10 cellular contexts compared by ENCODE assay signal in the genomic region with DNA sequence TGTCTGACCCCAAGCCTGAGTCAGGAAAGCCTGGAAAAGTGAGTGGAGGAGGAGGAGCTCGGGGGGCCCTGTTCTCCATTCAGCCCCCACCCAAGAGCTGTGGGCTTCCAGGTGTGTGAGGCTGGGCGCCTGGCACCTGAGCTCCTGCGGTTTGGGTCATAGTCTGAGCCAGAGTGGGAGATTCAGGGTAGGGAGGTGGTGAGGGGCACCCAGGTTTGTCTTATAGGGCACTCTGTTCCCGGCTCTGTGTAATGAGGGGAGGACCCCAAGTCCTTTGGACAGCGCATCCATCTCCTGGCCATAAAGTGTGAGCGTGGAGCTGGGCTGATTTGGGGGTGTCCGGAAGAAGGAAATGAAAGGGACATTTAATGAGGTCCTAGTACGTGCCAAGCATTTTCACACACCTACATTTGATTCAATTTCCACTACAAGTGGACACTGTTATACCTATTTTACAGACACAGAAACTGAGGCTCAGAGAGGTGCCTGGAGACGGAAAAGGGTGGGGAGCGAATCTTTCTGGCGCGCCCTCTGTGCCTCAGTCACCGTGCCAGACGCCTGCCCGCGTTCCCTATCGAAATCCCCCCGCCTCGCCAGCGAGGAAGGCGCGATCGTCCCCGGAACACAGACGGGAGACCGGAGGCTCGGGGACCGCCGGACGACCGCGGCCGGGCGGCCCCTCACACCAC. TPM values are rescaled to one million over a fixed set of nuclear protein-coding genes. Genes with fewer than 3 reads are reported as not detected.
DNase-seq lines count a peak whose midpoint lies in the region; ATAC-seq, FAIRE-seq and TF ChIP-seq lines count a peak whose summit lies in the region.
"Had no signal": no experiment of that assay in that cellular context is flagged by ENCODE, and none has a peak within 500 bp of the region (broad histone marks: within the 10 kb centered on the region; RNA-seq: fewer than 3 reads in every experiment).

No MANE protein-coding gene starts in this region.

- no peaks in the 10 kb centered on the region for H3K36me3 ChIP-seq in K562 (ENCODE audit: control insufficient read depth, insufficient read depth, low read length)
- no peaks in the 10 kb centered on the region for H3K36me3 ChIP-seq in tibial artery

- H3K9ac ChIP-seq in K562 (ENCODE audit: insufficient read depth in 1 of 2, low read depth in 2 of 2, low read length in 2 of 2): peak overlapping the region; percentile 46 to 92; a peak in 3 of 4 replicates

- POLR2A ChIA-PET in K562 (lab: Yijun Ruan, JAX): interaction anchor here (0.6 to 2.0 kb wide), 7 partner anchors 9 to 1097 kb away, joined by 3 to 7 read pairs (median 3); no protein-coding TSS in a partner anchor

- no peaks in the 10 kb centered on the region for H3K9me3 Mint-ChIP-seq in activated T-cell treated with anti-CD3 and anti-CD28 coated beads, Interleukin-2, amount 50 U/mL, for 72 hours
- H3K9me3 Mint-ChIP-seq in memory B cell: no peaks in the 10 kb centered on the region

- no peaks in the 10 kb centered on the region for H3K79me2 ChIP-seq in K562 (ENCODE audit: control insufficient read depth, insufficient read depth, low read length)

- intact Hi-C loops in K562 (cut with micrococcal nuclease): loop anchor here (5.0 kb wide), 1 partner anchor 75 kb away; no protein-coding TSS in a partner anchor
- intact Hi-C loops in tibial artery (cut with DNase I; ENCODE audit: low total_unique reads): loop anchor here (10.0 kb wide), 1 partner anchor 48 kb away; a partner anchor contains a TSS

- H2AFZ ChIP-seq in K562 (ENCODE audit: low read depth, low read length): peak overlapping the region; percentile 63

- peak overlapping the region; percentile 39; the same call in 1 of the 3 replicates for H3K27ac ChIP-seq in K562 (ENCODE audit: extremely low read depth, low read depth, low read length)
- peak overlapping the region; percentile 80 to 89 for H3K27ac ChIP-seq in tibial artery
- H3K27ac ChIP-seq: epithelial cell of prostate had no signal

- ATAC-seq in activated T-cell treated with anti-CD3 and anti-CD28 coated beads, Interleukin-2, amount 50 U/mL, for 72 hours (replicated peaks in 1 of 2): no peak
- ATAC-seq in K562 (no peak), memory B cell (ENCODE audit: low read depth) (no peak)

- 36% methylated on average over 16 of the region's 34 CpGs for WGBS in K562 (ENCODE audit: insufficient coverage, low coverage, missing lambda C conversion rate)

- H3K36me3 Mint-ChIP-seq in activated T-cell treated with anti-CD3 and anti-CD28 coated beads, Interleukin-2, amount 50 U/mL, for 72 hours (ENCODE audit: insufficient read depth in 2 of 2): no peaks in the 10 kb centered on the region
- H3K36me3 Mint-ChIP-seq in memory B cell: no peaks in the 10 kb centered on the region

- H3K27ac Mint-ChIP-seq in activated T-cell treated with anti-CD3 and anti-CD28 coated beads, Interleukin-2, amount 50 U/mL, for 72 hours: peak overlapping the region; percentile 58
- peak overlapping the region; percentile 60 for H3K27ac Mint-ChIP-seq in memory B cell

- no peak for FAIRE-seq in K562 (lab: Jason Lieb, UNC)

- H3K4me1 Mint-ChIP-seq in activated T-cell treated with anti-CD3 and anti-CD28 coated beads, Interleukin-2, amount 50 U/mL, for 72 hours (ENCODE audit: low read depth): peaks cover 11% of the 10 kb centered on the region
- peaks cover 9% of the 10 kb centered on the region for H3K4me1 Mint-ChIP-seq in memory B cell

- H3K9me3 ChIP-seq in K562 (replicated peaks; ENCODE audit: control insufficient read depth, insufficient read depth, low read depth, low read length) (no peaks in the 10 kb centered on the region), tibial artery (no peaks in the 10 kb centered on the region)

- TF ChIP-seq RAD21 in K562 (CRISPR knock-in tag; conservative IDR thresholded peaks at IDR 0.05 in 1 of 2, IDR thresholded peaks at IDR 0.05 in 1 of 2): no peak

- H3K27me3 ChIP-seq in K562 (ENCODE audit: control insufficient read depth in 2 of 2, insufficient read depth in 2 of 2, low read length in 2 of 2): no peaks in the 10 kb centered on the region
- no peaks in the 10 kb centered on the region for H3K27me3 ChIP-seq in tibial artery

- no peak for TF ChIP-seq CTCF in K562 (IDR thresholded peaks at IDR 0.05 in 2 of 3, conservative IDR thresholded peaks at IDR 0.05 in 1 of 3; ENCODE audit: insufficient read depth in 2 of 3, low read depth in 1 of 3, low read length in 3 of 3)
- no peak for TF ChIP-seq CTCF in tibial artery (IDR thresholded peaks at IDR 0.05)

- no TSS peak for BruUV-seq in K562 (replicated peaks; lab: Mats Ljungman, UMichigan)

- no peak for TF ChIP-seq EP300 in K562 (IDR thresholded peaks at IDR 0.05; ENCODE audit: low read length)

- H3K9me1 ChIP-seq in K562 (ENCODE audit: control insufficient read depth, insufficient read depth, low read length): no peaks in the 10 kb centered on the region

- no peak for DNase-seq in activated T-cell treated with anti-CD3 and anti-CD28 coated beads, Interleukin-2, amount 50 U/mL, for 72 hours
- no peak for DNase-seq in activated T-cell treated with anti-CD3 and anti-CD28 coated beads, Interleukin-2, amount 50 U/mL, for 1 hour
- peak in 1 of 4 experiments; percentile 33 for DNase-seq in K562 (ENCODE audit: extremely low read depth in 1 of 4, low spot score in 3 of 4)
- no peak for DNase-seq in memory B cell (ENCODE audit: low spot score in 2 of 2)
- DNase-seq in tibial artery: no peak
- DNase-seq in cerebellar nuclear complex (lab: John Stamatoyannopoulos, UW): no peak
- DNase-seq in NCI-H345 treated with DMSO at 0.1 percent for 48 hours (lab: John Stamatoyannopoulos, UW; ENCODE audit: unreplicated experiment): no peak
- DNase-seq in LoVo (ENCODE audit: low spot score): no peak
- DNase-seq: KG1 had no signal

- in situ Hi-C loops in K562 (cut with MboI): no loop called here

- CTCF ChIA-PET in K562 (lab: Yijun Ruan, JAX; ENCODE audit: low intra/inter-chr PET ratio): interaction anchor here (0.6 kb wide), 1 partner anchor 31 kb away, joined by 4 read pairs; no protein-coding TSS in a partner anchor

- peaks cover 39% of the 10 kb centered on the region for H3K27me3 Mint-ChIP-seq in activated T-cell treated with anti-CD3 and anti-CD28 coated beads, Interleukin-2, amount 50 U/mL, for 72 hours (ENCODE audit: low read depth)
- peaks cover 44% of the 10 kb centered on the region for H3K27me3 Mint-ChIP-seq in memory B cell

- H3K4me3 Mint-ChIP-seq in activated T-cell treated with anti-CD3 and anti-CD28 coated beads, Interleukin-2, amount 50 U/mL, for 72 hours: peak overlapping the region; percentile 81 to 87
- H3K4me3 Mint-ChIP-seq in memory B cell: peak overlapping the region; percentile 83

- TF ChIP-seq POLR2A in K562 (conservative IDR thresholded peaks at IDR 0.05): no peak

- peak overlapping the region; percentile 46 for H3K4me2 ChIP-seq in K562 (ENCODE audit: insufficient read depth, low read length)

- H3K4me3 ChIP-seq in K562: peak overlapping the region; percentile 53
- H3K4me3 ChIP-seq in tibial artery: peak overlapping the region; percentile 58 to 80

- H3K4me1 ChIP-seq in K562 (replicated peaks in 1 of 2; ENCODE audit: control insufficient read depth in 2 of 2, insufficient read depth in 2 of 2, low read length in 2 of 2) (peaks cover 9 to 41% of the 10 kb centered on the region in 2 experiments; a peak in 4 of 5 replicates), tibial artery (peaks cover 0 to 61% (median 45%) of the 10 kb centered on the region in 4 donors)

- no peaks in the 10 kb centered on the region for H4K20me1 ChIP-seq in K562 (replicated peaks; ENCODE audit: control insufficient read depth, insufficient read depth, low read length)

RNA-seq across cellular contexts. Expression of a gene that starts 1.2 kb away (rescaled TPM):
- total RNA-seq in activated T-cell treated with anti-CD3 and anti-CD28 coated beads, Interleukin-2, amount 50 U/mL, for 72 hours: 1 to 10 TPM; 6.3 to 6.4 TPM
- total RNA-seq in K562 (2011; cell fraction: chromatin; rRNA removed; ENCODE audit: low replicate concordance): 1.3 and 3.0 TPM in 2 replicates
- 3.0 and 3.3 TPM in 2 replicates for total RNA-seq in K562 (2011; cell fraction: nucleolus; rRNA removed)
- total RNA-seq in K562 (2011; cell fraction: nucleoplasm; rRNA removed): 2.9 and 4.0 TPM in 2 replicates
- 1.0 and 1.1 TPM in 2 replicates for total RNA-seq in K562 (2014; rRNA removed)
- total RNA-seq in K562 (2014; rRNA removed; fragmentation: Illumina TruSeq; extraction: Trizol): 0.51 and 0.54 TPM in 2 replicates
- total RNA-seq in K562 (2015; rRNA removed; fragmentation: Illumina TruSeq; extraction: Trizol): 0.65 and 0.72 TPM in 2 replicates
- total RNA-seq in K562 (2021): 3.0 and 3.1 TPM in 2 replicates
- polyA plus RNA-seq in K562 (2011; rRNA removed): 1.8 and 3.3 TPM in 2 replicates
- 2.5 and 2.8 TPM in 2 replicates for polyA plus RNA-seq in K562 (2011; cell fraction: cytosol; rRNA removed)
- 2.1 and 2.8 TPM in 2 replicates for polyA plus RNA-seq in K562 (2011; cell fraction: nucleus; rRNA removed)
- 1.7 and 3.2 TPM in 2 replicates for polyA plus RNA-seq in K562 (2012)
- polyA plus RNA-seq in K562 (2014; fragmentation: Illumina TruSeq; extraction: Trizol): 2.3 and 2.6 TPM in 2 replicates
- polyA plus RNA-seq in K562 (2014; fragmentation: Nextera tagmentation; extraction: Ambion mirVana): under 1 TPM; 0.01 to 0.10 TPM
- 1.5 and 1.7 TPM in 2 replicates for polyA plus RNA-seq in K562 (2014; rRNA removed)
- polyA minus RNA-seq in K562 (2011; rRNA and poly(A)+ RNA removed): 1.9 and 2.7 TPM in 2 replicates
- 2.6 and 4.7 TPM in 2 replicates for polyA minus RNA-seq in K562 (2011; cell fraction: cytosol; rRNA and poly(A)+ RNA removed)
- 0.94 and 1.00 TPM in 2 replicates for polyA minus RNA-seq in K562 (2011; cell fraction: nucleus; rRNA and poly(A)+ RNA removed)

RNA-seq across cellular contexts. Expression of a gene that starts 29.4 kb away (rescaled TPM):
- 100 to 1,000 TPM; 116 to 124 TPM for total RNA-seq in activated T-cell treated with anti-CD3 and anti-CD28 coated beads, Interleukin-2, amount 50 U/mL, for 72 hours
- 20.8 and 48.0 TPM in 2 replicates for total RNA-seq in K562 (2011; cell fraction: chromatin; rRNA removed; ENCODE audit: low replicate concordance)
- total RNA-seq in K562 (2011; cell fraction: nucleolus; rRNA removed): 32.9 and 39.0 TPM in 2 replicates
- 29.8 and 36.5 TPM in 2 replicates for total RNA-seq in K562 (2011; cell fraction: nucleoplasm; rRNA removed)
- total RNA-seq in K562 (2014; rRNA removed) (14.6 and 18.4 TPM in 2 replicates), K562 (2014; rRNA removed; fragmentation: Illumina TruSeq; extraction: Trizol) (7.4 and 8.0 TPM in 2 replicates), K562 (2015; rRNA removed; fragmentation: Illumina TruSeq; extraction: Trizol) (10.7 and 11.2 TPM in 2 replicates), K562 (2021) (29.4 and 31.6 TPM in 2 replicates)
- polyA plus RNA-seq in K562 (2011; rRNA removed) (3.3 TPM in 2 replicates), K562 (2014; fragmentation: Illumina TruSeq; extraction: Trizol) (7.2 and 10.0 TPM in 2 replicates), K562 (2014; fragmentation: Nextera tagmentation; extraction: Ambion mirVana) (1 to 10 TPM in 1 of 2 experiments, under 1 TPM in 1; 0.75 to 1.2 TPM), K562 (2014; rRNA removed) (8.0 and 9.0 TPM in 2 replicates)
- 2.4 and 7.2 TPM in 2 replicates for polyA plus RNA-seq in K562 (2011; cell fraction: cytosol; rRNA removed)
- polyA plus RNA-seq in K562 (2011; cell fraction: nucleus; rRNA removed): 12.5 and 31.3 TPM in 2 replicates
- polyA plus RNA-seq in K562 (2012): 6.6 and 8.2 TPM in 2 replicates
- polyA minus RNA-seq in K562 (2011; rRNA and poly(A)+ RNA removed): 6.9 and 8.8 TPM in 2 replicates
- 12.9 and 18.3 TPM in 2 replicates for polyA minus RNA-seq in K562 (2011; cell fraction: cytosol; rRNA and poly(A)+ RNA removed)
- 24.7 and 27.6 TPM in 2 replicates for polyA minus RNA-seq in K562 (2011; cell fraction: nucleus; rRNA and poly(A)+ RNA removed)

RNA-seq across cellular contexts. Expression of a gene that starts 48.7 kb away (rescaled TPM):
- total RNA-seq in activated T-cell treated with anti-CD3 and anti-CD28 coated beads, Interleukin-2, amount 50 U/mL, for 72 hours: 10 to 100 TPM; 10.6 to 16.6 TPM
- 3.5 and 3.8 TPM in 2 replicates for total RNA-seq in K562 (2011; cell fraction: chromatin; rRNA removed; ENCODE audit: low replicate concordance)
- total RNA-seq in K562 (2011; cell fraction: nucleolus; rRNA removed): 4.2 and 5.8 TPM in 2 replicates
- 4.4 and 4.5 TPM in 2 replicates for total RNA-seq in K562 (2011; cell fraction: nucleoplasm; rRNA removed)
- 5.2 and 7.5 TPM in 2 replicates for total RNA-seq in K562 (2014; rRNA removed)
- total RNA-seq in K562 (2014; rRNA removed; fragmentation: Illumina TruSeq; extraction: Trizol): 4.2 and 4.7 TPM in 2 replicates
- total RNA-seq in K562 (2015; rRNA removed; fragmentation: Illumina TruSeq; extraction: Trizol): 4.7 and 5.6 TPM in 2 replicates
- 5.9 and 6.1 TPM in 2 replicates for total RNA-seq in K562 (2021)
- polyA plus RNA-seq in K562 (2011; rRNA removed): 6.9 and 8.9 TPM in 2 replicates
- polyA plus RNA-seq in K562 (2011; cell fraction: cytosol; rRNA removed): 10.5 and 12.7 TPM in 2 replicates
- 8.2 and 8.3 TPM in 2 replicates for polyA plus RNA-seq in K562 (2011; cell fraction: nucleus; rRNA removed)
- 6.6 and 12.2 TPM in 2 replicates for polyA plus RNA-seq in K562 (2012)
- polyA plus RNA-seq in K562 (2014; fragmentation: Illumina TruSeq; extraction: Trizol): 9.4 and 11.3 TPM in 2 replicates
- polyA plus RNA-seq in K562 (2014; fragmentation: Nextera tagmentation; extraction: Ambion mirVana): under 1 TPM; 0.20 to 0.70 TPM
- polyA plus RNA-seq in K562 (2014; rRNA removed): 7.8 and 8.3 TPM in 2 replicates
- 3.1 and 3.3 TPM in 2 replicates for polyA minus RNA-seq in K562 (2011; rRNA and poly(A)+ RNA removed)
- 1.7 and 1.8 TPM in 2 replicates for polyA minus RNA-seq in K562 (2011; cell fraction: cytosol; rRNA and poly(A)+ RNA removed)
- 1.8 and 2.8 TPM in 2 replicates for polyA minus RNA-seq in K562 (2011; cell fraction: nucleus; rRNA and poly(A)+ RNA removed)
